In genomic region chr13:62139597-62139996, GRCh38 we compare ENCODE assay signal across 1 cellular context.
TF ChIP-seq lines count a peak whose summit lies in the region.

No MANE protein-coding gene starts in this region.

TF ChIP-seq in HEK293, 187 proteins besides CTCF, POLR2A, EP300 and RAD21 (continued from another document):
- TF ChIP-seq PRDM2 (tag by site-specific recombination; IDR thresholded peaks at IDR 0.05; ENCODE audit: borderline replicate concordance) (no peak), ZNF214 (tag by site-specific recombination; IDR thresholded peaks at IDR 0.05; ENCODE audit: borderline replicate concordance) (no peak), MZF1 (tag by site-specific recombination; IDR thresholded peaks at IDR 0.05; ENCODE audit: borderline replicate concordance) (no peak), MYNN (tag by site-specific recombination; IDR thresholded peaks at IDR 0.05; ENCODE audit: borderline replicate concordance) (no peak), TRIM28 (IDR thresholded peaks at IDR 0.05; ENCODE audit: borderline replicate concordance, low read length) (peak; percentile 94), ZNF354C (tag by site-specific recombination; IDR thresholded peaks at IDR 0.05; ENCODE audit: borderline replicate concordance, low read depth) (no peak), KLF9 (tag by site-specific recombination; IDR thresholded peaks at IDR 0.05; ENCODE audit: low read depth) (no peak), ZBTB44 (tag by site-specific recombination; IDR thresholded peaks at IDR 0.05) (no peak), ZNF174 (tag by site-specific recombination; IDR thresholded peaks at IDR 0.05) (no peak), SETDB1 (IDR thresholded peaks at IDR 0.05; ENCODE audit: insufficient read length, low read length) (peak; percentile 77), ZNF707 (tag by site-specific recombination; IDR thresholded peaks at IDR 0.05) (no peak)
